Comparison of ENCODE assay signal across 1 cellular context in genomic region chr14:53152909-53153701, GRCh38.
TF ChIP-seq lines count a peak whose summit lies in the region.

Gene DDHD1 (minus strand): TSS chr14:53153323. CDS start chr14:53153098, 225 bp downstream.

TF ChIP-seq in K562, 482 proteins besides CTCF, POLR2A, EP300 and RAD21 (continued from another document and continues in another):
- TF ChIP-seq AFF1 (IDR thresholded peaks at IDR 0.05; ENCODE audit: low read depth in 1 of 2, partially characterized antibody in 2 of 2) (no peak), ZFPM2 (CRISPR knock-in tag; IDR thresholded peaks at IDR 0.05) (no peak), E2F5 (CRISPR knock-in tag; IDR thresholded peaks at IDR 0.05) (no peak), CXXC5 (CRISPR knock-in tag; IDR thresholded peaks at IDR 0.05) (peak; percentile 96), TAF1 (IDR thresholded peaks at IDR 0.05; ENCODE audit: control insufficient read depth, extremely low read depth, insufficient read depth, low read length, severe bottlenecking) (peak; percentile 51), BACH1 (tag; IDR thresholded peaks at IDR 0.05) (no peak), EWSR1 (IDR thresholded peaks at IDR 0.05; ENCODE audit: borderline replicate concordance, low read depth, partially characterized antibody) (no peak), ZBTB7A (IDR thresholded peaks at IDR 0.05; ENCODE audit: borderline replicate concordance, control insufficient read depth, low read depth, low read length) (0 out of 2 replicates have a peak, but pooled peaks have one; percentile 15), ZNF12 (CRISPR knock-in tag; IDR thresholded peaks at IDR 0.05) (no peak), FIP1L1 (IDR thresholded peaks at IDR 0.05; ENCODE audit: low read depth, low read length, poor library complexity, severe bottlenecking) (no peak), CBX8 (IDR thresholded peaks at IDR 0.05; ENCODE audit: borderline replicate concordance, extremely low read depth, low read depth, low read length, poor library complexity, severe bottlenecking) (no peak), USF1 (CRISPR knock-in tag; IDR thresholded peaks at IDR 0.05) (no peak), RNF2 (IDR thresholded peaks at IDR 0.05) (no peak), SIRT6 (IDR thresholded peaks at IDR 0.05; ENCODE audit: low read depth, low read length) (no peak), CBX2 (IDR thresholded peaks at IDR 0.05; ENCODE audit: insufficient read depth, low read length, poor library complexity, severe bottlenecking) (no peak), KAT8 (IDR thresholded peaks at IDR 0.05; ENCODE audit: low read depth) (no peak), TSHZ1 (CRISPR knock-in tag; IDR thresholded peaks at IDR 0.05) (no peak), ZNF696 (CRISPR knock-in tag; conservative IDR thresholded peaks at IDR 0.05) (no peak), ZNF431 (CRISPR knock-in tag; IDR thresholded peaks at IDR 0.05) (no peak), CEBPZ (IDR thresholded peaks at IDR 0.05; ENCODE audit: borderline replicate concordance, low read depth, low read length) (no peak), SP2 (IDR thresholded peaks at IDR 0.05; ENCODE audit: extremely low read depth, low read depth, low read length, poor library complexity, severe bottlenecking) (no peak), POLR2AphosphoS5 (IDR thresholded peaks at IDR 0.05; ENCODE audit: control insufficient read depth, insufficient read depth, low read depth, low read length) (0 out of 2 replicates have a peak, but pooled peaks have one; percentile 30), SPI1 (IDR thresholded peaks at IDR 0.05; ENCODE audit: borderline replicate concordance, low read depth, low read length) (no peak), PRMT5 (CRISPR knock-in tag; IDR thresholded peaks at IDR 0.05) (no peak), ID3 (CRISPR knock-in tag; IDR thresholded peaks at IDR 0.05) (no peak), ID3 (tag; IDR thresholded peaks at IDR 0.05) (no peak), NCOA4 (IDR thresholded peaks at IDR 0.05; ENCODE audit: partially characterized antibody) (no peak), MTA2 (IDR thresholded peaks at IDR 0.05; ENCODE audit: low read depth) (no peak), ZNF655 (CRISPR knock-in tag; IDR thresholded peaks at IDR 0.05) (no peak), SETDB1 (IDR thresholded peaks at IDR 0.05; ENCODE audit: low read length) (no peak), ETS2 (tag; IDR thresholded peaks at IDR 0.05; ENCODE audit: borderline replicate concordance, poor library complexity, severe bottlenecking) (no peak), ZNF449 (CRISPR knock-in tag; IDR thresholded peaks at IDR 0.05) (no peak), L3MBTL2 (IDR thresholded peaks at IDR 0.05) (peak; percentile 85), NFE2 (IDR thresholded peaks at IDR 0.05; ENCODE audit: low read depth) (no peak), ETV5 (CRISPR knock-in tag; IDR thresholded peaks at IDR 0.05; ENCODE audit: low read depth) (no peak), ZBTB9 (CRISPR knock-in tag; IDR thresholded peaks at IDR 0.05) (0 out of 2 replicates have a peak, but pooled peaks have one; percentile 22), ZNF324 (CRISPR knock-in tag; IDR thresholded peaks at IDR 0.05) (no peak), ZBED1 (IDR thresholded peaks at IDR 0.05) (no peak), LEF1 (IDR thresholded peaks at IDR 0.05) (no peak), FOS (IDR thresholded peaks at IDR 0.05; ENCODE audit: extremely low read depth, insufficient read length) (no peak), NCOA6 (IDR thresholded peaks at IDR 0.05) (no peak), RBM15 (IDR thresholded peaks at IDR 0.05; ENCODE audit: insufficient read depth, low read length) (no peak), GTF2E2 (tag; IDR thresholded peaks at IDR 0.05) (no peak), ZNF239 (CRISPR knock-in tag; IDR thresholded peaks at IDR 0.05) (no peak), RFX1 (IDR thresholded peaks at IDR 0.05) (no peak), ARID3A (IDR thresholded peaks at IDR 0.05; ENCODE audit: borderline replicate concordance, low read depth, low read length) (no peak)
